Comparison of ENCODE assay signal across 10 cellular contexts in genomic region chr19:16136185-16137067, GRCh38. TPM values are rescaled to one million over a fixed set of nuclear protein-coding genes. Genes with fewer than 3 reads are reported as not detected.
DNase-seq lines count a peak whose midpoint lies in the region; ATAC-seq and TF ChIP-seq lines count a peak whose summit lies in the region.
"Had no signal": no experiment of that assay in that cellular context is flagged by ENCODE, and none has a peak within 500 bp of the region (broad histone marks: within the 10 kb centered on the region; RNA-seq: fewer than 3 reads in every experiment).

No MANE protein-coding gene starts in this region.

- H3K4me1 ChIP-seq in DOHH2 (ENCODE audit: control insufficient read depth, low read length) (peaks cover 27% of the 10 kb centered on the region), body of pancreas (peaks cover 12% of the 10 kb centered on the region)

- H3K9me3 ChIP-seq in DOHH2 (ENCODE audit: control insufficient read depth, insufficient read depth, low read length) (no peaks in the 10 kb centered on the region), body of pancreas (no peaks in the 10 kb centered on the region)

- 0 out of 2 replicates have a peak overlapping the region, but pooled peaks have one; percentile 10 for H3K4me2 ChIP-seq in DOHH2 (ENCODE audit: low read length)
- H3K4me2 ChIP-seq: smooth muscle cell had no signal

- no peaks in the 10 kb centered on the region for H3K79me2 ChIP-seq in DOHH2 (ENCODE audit: control insufficient read depth, low read length)

- TF ChIP-seq CTCF in DOHH2 (IDR thresholded peaks at IDR 0.05; ENCODE audit: low read depth, low read length, poor library complexity, severe bottlenecking): no peak
- no peak for TF ChIP-seq CTCF in body of pancreas (IDR thresholded peaks at IDR 0.05)
- TF ChIP-seq CTCF in GM10266 (IDR thresholded peaks at IDR 0.05; ENCODE audit: control insufficient read depth, insufficient read depth, low read depth, missing control alignments): no peak

- intact Hi-C loops in body of pancreas (cut with DNase I): no loop called here

- H3K27ac ChIP-seq in DOHH2 (ENCODE audit: low read depth, low read length): no peak overlapping the region
- H3K27ac ChIP-seq in body of pancreas: no peak overlapping the region

- 23 to 31% methylated on average over 17 of the region's 17 CpGs for WGBS in body of pancreas, 2 donors

- DNase-seq in LHCN-M2 (ENCODE audit: low read depth) (peak; percentile 21), body of pancreas (peak; percentile 26 to 58 (median 36)), GM10266 (ENCODE audit: extremely low spot score) (no peak)
- DNase-seq: activated CD8-positive, alpha-beta memory T cell treated with anti-CD3 and anti-CD28 coated beads for 24 hours; nephron progenitor cell; T-helper 17 cell had no signal

- H3K4me3 ChIP-seq in DOHH2 (ENCODE audit: low read length): no peak overlapping the region
- H3K4me3 ChIP-seq in body of pancreas: no peak overlapping the region
- H3K4me3 ChIP-seq: smooth muscle cell had no signal

- peaks cover 32% of the 10 kb centered on the region for H3K36me3 ChIP-seq in DOHH2 (ENCODE audit: control insufficient read depth, low read length)
- H3K36me3 ChIP-seq in body of pancreas (replicated peaks in 1 of 2; ENCODE audit: insufficient read depth in 1 of 2, low read depth in 2 of 2): peaks cover 0 to 10% of the 10 kb centered on the region in 2 donors

- no peaks in the 10 kb centered on the region for H3K9me2 ChIP-seq in DOHH2 (replicated peaks; ENCODE audit: control insufficient read depth, low read length)

- ATAC-seq in body of pancreas (peak; percentile 36), HG02973 (IDR thresholded peaks at IDR 0.05; ENCODE audit: unreplicated experiment) (no peak)
- ATAC-seq: T-helper 17 cell had no signal

- 0 out of 2 replicates have a peak, but pooled peaks cover 3% of the 10 kb centered on the region for H4K20me1 ChIP-seq in DOHH2 (ENCODE audit: control insufficient read depth, insufficient read depth, low read depth, low read length)

- no peak for TF ChIP-seq POLR2A in body of pancreas (IDR thresholded peaks at IDR 0.05)

- peaks cover 9% of the 10 kb centered on the region for H3F3A ChIP-seq in DOHH2 (ENCODE audit: control insufficient read depth, insufficient read depth)

- H3K27me3 ChIP-seq in DOHH2 (ENCODE audit: control insufficient read depth, low read length) (no peaks in the 10 kb centered on the region), body of pancreas (no peaks in the 10 kb centered on the region)

RNA-seq across cellular contexts. Expression of gene HSH2D, which starts 7.1 kb away (rescaled TPM):
- total RNA-seq in LHCN-M2 (2014; rRNA removed) (not detected in 2 replicates), body of pancreas (1 to 10 TPM; 3.6 to 9.6 TPM)
- not detected for polyA plus RNA-seq in LHCN-M2 (2012)
- total RNA-seq: smooth muscle cell had no signal

RNA-seq across cellular contexts. Expression of gene RAB8A, which starts 24.7 kb away (rescaled TPM):
- total RNA-seq in LHCN-M2 (2014; rRNA removed) (76.9 and 78.5 TPM in 2 replicates), body of pancreas (10 to 100 TPM; 15.5 to 32.2 TPM)
- 119 TPM for polyA plus RNA-seq in LHCN-M2 (2012)

RNA-seq across cellular contexts. Expression of gene CIB3, which starts 36.9 kb away (rescaled TPM):
- total RNA-seq in LHCN-M2 (2014; rRNA removed): not detected in 2 replicates
- not detected for polyA plus RNA-seq in LHCN-M2 (2012)
- total RNA-seq in body of pancreas: not detected
- total RNA-seq: M059J, smooth muscle cell, T-helper 17 cell had no signal
- polyA plus RNA-seq: smooth muscle cell had no signal

RNA-seq across cellular contexts. Expression of gene FAM32A, which starts 48.8 kb away (rescaled TPM):
- total RNA-seq in LHCN-M2 (2014; rRNA removed) (151 and 152 TPM in 2 replicates), body of pancreas (10 to 100 TPM; 29.6 to 44.5 TPM)
- 89.7 TPM for polyA plus RNA-seq in LHCN-M2 (2012)
